Comparison of ENCODE assay signal across 1 cellular context in genomic region chr1:227255086-227255732, GRCh38.
TF ChIP-seq lines count a peak whose summit lies in the region.

No MANE protein-coding gene starts in this region.

TF ChIP-seq in K562, 482 proteins besides CTCF, POLR2A, EP300 and RAD21 (continued from another document and continues in another):
- no peak for TF ChIP-seq ZBTB40 (IDR thresholded peaks at IDR 0.05)
- no peak for TF ChIP-seq ZBTB40 (CRISPR knock-in tag; IDR thresholded peaks at IDR 0.05)
- peak; percentile 67 for TF ChIP-seq RBM25 (IDR thresholded peaks at IDR 0.05; ENCODE audit: low read depth, low read length, severe bottlenecking)
- TF ChIP-seq LCOR (CRISPR knock-in tag; IDR thresholded peaks at IDR 0.05), result no peak
- TF ChIP-seq ZNF354B (CRISPR knock-in tag; IDR thresholded peaks at IDR 0.05), result no peak
- no peak for TF ChIP-seq BMI1 (IDR thresholded peaks at IDR 0.05; ENCODE audit: low read length)
- no peak for TF ChIP-seq ZC3H8 (IDR thresholded peaks at IDR 0.05)
- peak in 1 of 2 experiments; percentile 17 for TF ChIP-seq AFF1 (IDR thresholded peaks at IDR 0.05; ENCODE audit: low read depth in 1 of 2, partially characterized antibody in 2 of 2)
- TF ChIP-seq E2F8 (IDR thresholded peaks at IDR 0.05; ENCODE audit: low read depth, partially characterized antibody), result no peak
- no peak for TF ChIP-seq ESRRA (IDR thresholded peaks at IDR 0.05; ENCODE audit: borderline replicate concordance, low read depth)
- peak; percentile 58 for TF ChIP-seq CC2D1A (IDR thresholded peaks at IDR 0.05)
- TF ChIP-seq EP400 (IDR thresholded peaks at IDR 0.05), result no peak
- TF ChIP-seq ZBTB26 (CRISPR knock-in tag; IDR thresholded peaks at IDR 0.05), result no peak
- TF ChIP-seq HES1 (IDR thresholded peaks at IDR 0.05; ENCODE audit: low read depth), result no peak
- TF ChIP-seq CSDE1 (IDR thresholded peaks at IDR 0.05), result no peak
- no peak for TF ChIP-seq ARHGAP35 (IDR thresholded peaks at IDR 0.05; ENCODE audit: partially characterized antibody)
- no peak for TF ChIP-seq SNAPC5 (CRISPR knock-in tag; IDR thresholded peaks at IDR 0.05)
- TF ChIP-seq NR2C2 (CRISPR knock-in tag; IDR thresholded peaks at IDR 0.05), result no peak
- TF ChIP-seq NR2C2 (tag; IDR thresholded peaks at IDR 0.05), result no peak
- no peak for TF ChIP-seq NCOR1 (IDR thresholded peaks at IDR 0.05)
- no peak for TF ChIP-seq ZNF134 (CRISPR knock-in tag; conservative IDR thresholded peaks at IDR 0.05)
- TF ChIP-seq KDM5B (IDR thresholded peaks at IDR 0.05; ENCODE audit: insufficient replicate concordance, low read depth, low read length), result no peak
- no peak for TF ChIP-seq MBD2 (IDR thresholded peaks at IDR 0.05; ENCODE audit: borderline replicate concordance, low read depth)
- TF ChIP-seq NCOA4 (IDR thresholded peaks at IDR 0.05; ENCODE audit: partially characterized antibody), result no peak
- TF ChIP-seq RERE (CRISPR knock-in tag; IDR thresholded peaks at IDR 0.05; ENCODE audit: borderline replicate concordance), result no peak
- peak; percentile 74; the same call in 1 of the 2 replicates for TF ChIP-seq CHAMP1 (IDR thresholded peaks at IDR 0.05)
- TF ChIP-seq ZBTB8A (IDR thresholded peaks at IDR 0.05; ENCODE audit: partially characterized antibody), result no peak
- no peak for TF ChIP-seq NCOA6 (IDR thresholded peaks at IDR 0.05)
